10 cellular contexts compared by ENCODE assay signal in the genomic region with DNA sequence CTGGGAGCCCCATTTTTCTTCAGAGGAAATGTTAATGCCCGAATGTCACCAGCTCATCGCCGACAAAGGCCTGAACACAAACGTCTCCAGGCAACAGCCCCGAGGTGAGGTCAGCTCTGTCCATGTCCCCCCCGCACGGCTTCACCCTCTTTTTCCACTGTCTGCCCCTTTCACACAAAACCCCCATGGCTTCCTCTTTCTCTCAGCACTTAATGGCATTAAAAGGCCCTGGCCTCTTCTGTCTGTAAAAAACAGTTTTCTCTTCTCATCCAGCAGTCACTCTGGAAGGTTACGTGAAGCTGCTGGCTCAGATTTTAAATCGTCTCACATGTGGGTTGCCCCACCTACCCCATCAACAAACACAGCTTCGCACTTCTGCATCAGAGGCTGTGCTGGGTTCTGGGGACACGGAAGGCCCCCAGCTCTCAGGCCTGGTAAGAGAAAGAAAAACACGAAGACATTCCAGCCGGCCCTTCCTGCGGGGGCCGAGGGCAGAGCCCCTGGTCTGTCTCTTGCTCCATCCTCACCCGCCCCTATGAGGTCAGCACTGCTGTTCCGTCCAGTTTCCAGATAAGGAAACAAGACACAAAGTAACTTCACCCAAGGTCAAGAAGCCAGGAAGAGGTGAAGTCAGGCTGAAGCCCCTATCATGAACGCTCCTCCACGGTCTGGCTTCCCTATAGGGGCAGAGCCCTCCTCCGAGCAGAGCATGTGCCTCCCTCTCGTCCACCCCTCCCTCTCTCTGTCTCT.
DNase-seq lines count a peak whose midpoint lies in the region; ATAC-seq and TF ChIP-seq lines count a peak whose summit lies in the region.
"Had no signal": no experiment of that assay in that cellular context is flagged by ENCODE, and none has a peak within 500 bp of the region (broad histone marks: within the 10 kb centered on the region; RNA-seq: fewer than 3 reads in every experiment).

No MANE protein-coding gene starts in this region.

- H3K36me3 ChIP-seq in mesodermal cell (ENCODE audit: control insufficient read depth, insufficient read depth, low read length) (no peaks in the 10 kb centered on the region), transverse colon (no peaks in the 10 kb centered on the region)

- TF ChIP-seq CTCF in transverse colon (IDR thresholded peaks at IDR 0.05) = no peak

- in situ Hi-C loops in transverse colon (cut with MboI; ENCODE audit: low pct_ligation_motif_present in 1 of 4, low pct_unique_long_range_greater_than_20kb in 1 of 4, low sequenced_read_pairs in 3 of 4) = no loop called here

- WGBS in mesodermal cell (ENCODE audit: insufficient coverage in 2 of 2), 2 experiments = 68 to 69% methylated on average over 17 to 21 of the region's 21 CpGs
- 71 to 84% methylated on average over 7 to 21 of the region's 21 CpGs for WGBS in transverse colon (ENCODE audit: low coverage in 1 of 2), 2 donors

- no peak for ATAC-seq in HG02884 (IDR thresholded peaks at IDR 0.05; ENCODE audit: unreplicated experiment)

- H3K27me3 ChIP-seq in transverse colon = no peaks in the 10 kb centered on the region

- H3K4me1 ChIP-seq in mesodermal cell (ENCODE audit: control insufficient read depth, insufficient read depth, low read length, poor library complexity, severe bottlenecking) (peaks cover 26% of the 10 kb centered on the region), transverse colon (no peaks in the 10 kb centered on the region)

- H3K27ac ChIP-seq in mesodermal cell (ENCODE audit: low read depth, low read length, severe bottlenecking) = peak overlapping the region; percentile 89
- H3K27ac ChIP-seq in transverse colon = peak overlapping the region; percentile 17 to 38 (median 28)

- DNase-seq in activated gamma-delta T cell treated with Interleukin-2 at 50 U/mL for 16 hours = peak; percentile 33
- DNase-seq in activated gamma-delta T cell (lab: John Stamatoyannopoulos, UW) = no peak
- DNase-seq in dermis microvascular lymphatic vessel endothelial cell (ENCODE audit: low read depth in 2 of 2) = peak; percentile 43 to 64
- no peak for DNase-seq in transverse colon
- no peak for DNase-seq in head of caudate nucleus
- no peak for DNase-seq in NCI-H2107 (lab: John Stamatoyannopoulos, UW)
- DNase-seq: activated CD4-positive, CD25-positive, alpha-beta regulatory T cell treated with anti-CD3 and anti-CD28 coated beads, Interleukin-2, amount 50 U/mL, for 72 hours; NCI-H2227 treated with DMSO at 0.1 percent for 48 hours had no signal

- TF ChIP-seq POLR2A in transverse colon (IDR thresholded peaks at IDR 0.05) = no peak

- H3K9me3 ChIP-seq in mesodermal cell (ENCODE audit: control insufficient read depth, low read length) (no peaks in the 10 kb centered on the region), transverse colon (no peaks in the 10 kb centered on the region)

- intact Hi-C loops in transverse colon (cut with DNase I; ENCODE audit: low total_unique reads) (no loop called here), head of caudate nucleus (cut with DNase I) (no loop called here)

- TF ChIP-seq EP300 in transverse colon (IDR thresholded peaks at IDR 0.05; ENCODE audit: low read depth) = no peak

- H3K4me3 ChIP-seq in mesodermal cell (ENCODE audit: extremely low read depth, insufficient read depth, low read length, poor library complexity, severe bottlenecking) (no peak overlapping the region), transverse colon (no peak overlapping the region)

Comparison
In these comparisons a context has a peak if more than half of its experiments do, and no peak if none do; other contexts are left out.
1. DNase-seq: peak in activated gamma-delta T cell treated with Interleukin-2 at 50 U/mL for 16 hours (single experiment) and dermis microvascular lymphatic vessel endothelial cell (2 of 2); none in activated gamma-delta T cell (single experiment), transverse colon (single experiment), head of caudate nucleus (0 of 42) and NCI-H2107 (single experiment).